Comparison of ENCODE assay signal across 21 cellular contexts in genomic region chr2:71602115-71602495, GRCh38.
"Had no signal": no experiment of that assay in that cellular context is flagged by ENCODE, and none has a peak within 500 bp of the region (broad histone marks: within the 10 kb centered on the region; RNA-seq: fewer than 3 reads in every experiment).

No MANE protein-coding gene starts in this region.

- H3K9me3 Mint-ChIP-seq: memory B cell; nephron progenitor cell; stimulated activated memory B cell treated with anti-CD40 and anti-IgM and Interleukin-4, amounts not matched to agents 10 μg/mL and 1 μg/mL and 100 μg/mL, for 72 hours; stimulated activated naive CD8-positive, alpha-beta T cell treated with anti-CD3 and anti-CD28 coated beads, Interleukin-15, Interleukin-2, amounts not matched to agents 100 ng/mL and 50 ng/mL, for 24 hours had no signal

- H3K4me1 ChIP-seq: testis had no signal

- ATAC-seq: esophagus mucosa; heart left ventricle; left lung; lower lobe of right lung; psoas muscle; stimulated activated memory B cell treated with anti-CD40 and anti-IgM and Interleukin-4, amounts not matched to agents 10 μg/mL and 1 μg/mL and 100 μg/mL, for 72 hours; upper lobe of right lung had no signal

- FAIRE-seq: frontal cortex had no signal

- H3K27ac Mint-ChIP-seq: memory B cell; nephron progenitor cell; stimulated activated memory B cell treated with anti-CD40 and anti-IgM and Interleukin-4, amounts not matched to agents 10 μg/mL and 1 μg/mL and 100 μg/mL, for 72 hours; stimulated activated naive CD8-positive, alpha-beta T cell treated with anti-CD3 and anti-CD28 coated beads, Interleukin-15, Interleukin-2, amounts not matched to agents 100 ng/mL and 50 ng/mL, for 24 hours had no signal

- H3K4me3 ChIP-seq: dorsolateral prefrontal cortex, heart left ventricle, left lung, lower lobe of right lung, psoas muscle, smooth muscle cell, testis, tibial nerve, upper lobe of right lung, vagina had no signal

- H3K27ac ChIP-seq: left lung, psoas muscle, testis, tibial nerve, upper lobe of right lung, vagina had no signal

- H3K36me3 Mint-ChIP-seq: memory B cell; stimulated activated memory B cell treated with anti-CD40 and anti-IgM and Interleukin-4, amounts not matched to agents 10 μg/mL and 1 μg/mL and 100 μg/mL, for 72 hours had no signal

- H3K9me3 ChIP-seq: heart left ventricle, left lung, lower lobe of right lung, psoas muscle, testis, tibial nerve, upper lobe of right lung, vagina had no signal

- H3K27me3 ChIP-seq: dorsolateral prefrontal cortex, heart left ventricle, left lung, testis, tibial nerve, upper lobe of right lung, vagina had no signal

- DNase-seq: cortex of kidney; effector CD8-positive, alpha-beta T cell; hippocampal formation; midbrain; nephron progenitor cell; stimulated activated CD4-positive, alpha-beta T cell treated with anti-CD3 and anti-CD28 coated beads, Interleukin-4, amount 100 ng/mL, for 1 hour; testis had no signal

- H3K4me3 Mint-ChIP-seq: memory B cell; nephron progenitor cell; stimulated activated memory B cell treated with anti-CD40 and anti-IgM and Interleukin-4, amounts not matched to agents 10 μg/mL and 1 μg/mL and 100 μg/mL, for 72 hours; stimulated activated naive CD8-positive, alpha-beta T cell treated with anti-CD3 and anti-CD28 coated beads, Interleukin-15, Interleukin-2, amounts not matched to agents 100 ng/mL and 50 ng/mL, for 24 hours had no signal

- H3K36me3 ChIP-seq: tibial nerve, upper lobe of right lung, vagina had no signal
